1 cellular context compared by ENCODE assay signal in genomic region chr19:17043744-17044143, GRCh38.
TF ChIP-seq lines count a peak whose summit lies in the region.

No MANE protein-coding gene starts in this region.

TF ChIP-seq in IMR-90, 13 proteins besides CTCF, POLR2A, EP300 and RAD21:
- TF ChIP-seq MXI1 (IDR thresholded peaks at IDR 0.05; ENCODE audit: borderline replicate concordance, low read depth, low read length), result no peak
